Comparison of ENCODE assay signal across 8 cellular contexts in genomic region chr3:66037986-66038369, GRCh38. TPM values are rescaled to one million over a fixed set of nuclear protein-coding genes. Genes with fewer than 3 reads are reported as not detected.
DNase-seq lines count a peak whose midpoint lies in the region; ATAC-seq and TF ChIP-seq lines count a peak whose summit lies in the region.

No MANE protein-coding gene starts in this region.

- H3K9ac ChIP-seq in smooth muscle cell (ENCODE audit: low read depth): peak overlapping the region; percentile 86

- no peak for TF ChIP-seq CTCF in hepatocyte (IDR thresholded peaks at IDR 0.05; ENCODE audit: poor library complexity)
- TF ChIP-seq CTCF in smooth muscle cell (IDR thresholded peaks at IDR 0.05; ENCODE audit: borderline replicate concordance, insufficient read depth, poor library complexity, severe bottlenecking): no peak

- H3K9me3 Mint-ChIP-seq in activated T-cell treated with anti-CD3 and anti-CD28 coated beads, Interleukin-2, amount 50 U/mL, for 72 hours: peaks cover 0 to 2% of the 10 kb centered on the region in 2 donors

- H3K4me3 ChIP-seq in hepatocyte (peak overlapping the region; percentile 47), smooth muscle cell (peak overlapping the region; percentile 91)

- no peak for DNase-seq in Right ventricle myocardium superior
- DNase-seq in cardiac septum (ENCODE audit: low spot score): no peak
- DNase-seq in activated T-cell treated with anti-CD3 and anti-CD28 coated beads, Interleukin-2, amount 50 U/mL, for 72 hours: peak; percentile 31 to 43
- DNase-seq in hepatocyte (ENCODE audit: low spot score): peak; percentile 38
- no peak for DNase-seq in smooth muscle cell (lab: John Stamatoyannopoulos, UW; ENCODE audit: unreplicated experiment)
- DNase-seq in NCI-H1048 (lab: John Stamatoyannopoulos, UW): no peak

- H3K27ac Mint-ChIP-seq in activated T-cell treated with anti-CD3 and anti-CD28 coated beads, Interleukin-2, amount 50 U/mL, for 72 hours: no peak overlapping the region

- WGBS in hepatocyte (ENCODE audit: low lambda C conversion rate, missing lambda C conversion rate): 2% methylated on average over 27 of the region's 31 CpGs
- WGBS in smooth muscle cell (ENCODE audit: low lambda C conversion rate): 2% methylated on average over 31 of the region's 31 CpGs

- intact Hi-C loops in Right ventricle myocardium superior (cut with DNase I): loop anchor here (5.0 kb wide), 4 partner anchors 46 to 256 kb away; no protein-coding TSS in a partner anchor
- intact Hi-C loops in cardiac septum (cut with DNase I): loop anchor here (2.0 to 5.0 kb wide), 6 partner anchors 79 to 253 kb away; no protein-coding TSS in a partner anchor

- H3K4me2 ChIP-seq in hepatocyte (peak overlapping the region; percentile 83), smooth muscle cell (peak overlapping the region; percentile 92)

- ATAC-seq in Right ventricle myocardium superior (ENCODE audit: poor library complexity) (peak; percentile 8), HG02970 (IDR thresholded peaks at IDR 0.05; ENCODE audit: low FRiP score, unreplicated experiment) (no peak), GM19395 (IDR thresholded peaks at IDR 0.05; ENCODE audit: unreplicated experiment) (no peak)
- ATAC-seq in activated T-cell treated with anti-CD3 and anti-CD28 coated beads, Interleukin-2, amount 50 U/mL, for 72 hours (replicated peaks in 1 of 2): peak; percentile 32 to 41

- H3K4me1 Mint-ChIP-seq in activated T-cell treated with anti-CD3 and anti-CD28 coated beads, Interleukin-2, amount 50 U/mL, for 72 hours (ENCODE audit: low read depth): peaks cover 21% of the 10 kb centered on the region

- peaks cover 11% of the 10 kb centered on the region for H4K20me1 ChIP-seq in hepatocyte (ENCODE audit: insufficient read depth, poor library complexity, severe bottlenecking)
- H4K20me1 ChIP-seq in smooth muscle cell (ENCODE audit: low read depth): peaks cover 39% of the 10 kb centered on the region

- H3K9me2 ChIP-seq in hepatocyte (replicated peaks; ENCODE audit: insufficient read depth): no peaks in the 10 kb centered on the region

- H3K36me3 ChIP-seq in hepatocyte (replicated peaks; ENCODE audit: insufficient read depth, low read depth): no peaks in the 10 kb centered on the region
- no peaks in the 10 kb centered on the region for H3K36me3 ChIP-seq in smooth muscle cell (ENCODE audit: low read depth)

- peak overlapping the region; percentile 57 for H2AFZ ChIP-seq in hepatocyte
- peak overlapping the region; percentile 75 for H2AFZ ChIP-seq in smooth muscle cell (ENCODE audit: low read depth)

- H3K9me3 ChIP-seq in hepatocyte (ENCODE audit: low read depth) (no peaks in the 10 kb centered on the region), smooth muscle cell (replicated peaks; ENCODE audit: low read depth) (no peaks in the 10 kb centered on the region)

- peaks cover 75% of the 10 kb centered on the region for H3K27me3 Mint-ChIP-seq in activated T-cell treated with anti-CD3 and anti-CD28 coated beads, Interleukin-2, amount 50 U/mL, for 72 hours (ENCODE audit: low read depth)

- no peaks in the 10 kb centered on the region for H3K27me3 ChIP-seq in hepatocyte
- no peaks in the 10 kb centered on the region for H3K27me3 ChIP-seq in smooth muscle cell (ENCODE audit: low read depth)

- H3K79me2 ChIP-seq in hepatocyte: peaks cover 52% of the 10 kb centered on the region
- peaks cover 43% of the 10 kb centered on the region for H3K79me2 ChIP-seq in smooth muscle cell (ENCODE audit: low read depth)

- H3K36me3 Mint-ChIP-seq in activated T-cell treated with anti-CD3 and anti-CD28 coated beads, Interleukin-2, amount 50 U/mL, for 72 hours (ENCODE audit: insufficient read depth in 2 of 2): peaks cover 1 to 2% of the 10 kb centered on the region in 2 donors

- peak overlapping the region; percentile 86 to 91 for H3K4me3 Mint-ChIP-seq in activated T-cell treated with anti-CD3 and anti-CD28 coated beads, Interleukin-2, amount 50 U/mL, for 72 hours

- H3K27ac ChIP-seq in hepatocyte (peak overlapping the region; percentile 96), smooth muscle cell (ENCODE audit: low read depth) (peak overlapping the region; percentile 92)

- H3K4me1 ChIP-seq in hepatocyte (ENCODE audit: insufficient read depth) (peaks cover 19% of the 10 kb centered on the region), smooth muscle cell (ENCODE audit: low read depth) (peaks cover 24% of the 10 kb centered on the region)

- peaks cover 12% of the 10 kb centered on the region for H3F3A ChIP-seq in smooth muscle cell (ENCODE audit: low read depth)

RNA-seq across cellular contexts. Expression of gene MAGI1, which starts 0.7 kb away (rescaled TPM):
- total RNA-seq in Right ventricle myocardium superior: 34.1 TPM
- 69.4 TPM for total RNA-seq in cardiac septum
- under 1 TPM; 0.41 to 0.67 TPM for total RNA-seq in activated T-cell treated with anti-CD3 and anti-CD28 coated beads, Interleukin-2, amount 50 U/mL, for 72 hours
- total RNA-seq in hepatocyte: 43.5 and 47.8 TPM in 2 replicates
- 25.8 and 26.2 TPM in 2 replicates for polyA plus RNA-seq in hepatocyte
- 18.3 and 23.3 TPM in 2 replicates for total RNA-seq in smooth muscle cell
- polyA plus RNA-seq in smooth muscle cell: 9.9 and 11.4 TPM in 2 replicates

Comparison
In these comparisons a context has a peak if more than half of its experiments do, and no peak if none do; other contexts are left out.
1. ATAC-seq: peak in Right ventricle myocardium superior (single experiment) and activated T-cell treated with anti-CD3 and anti-CD28 coated beads, Interleukin-2, amount 50 U/mL, for 72 hours (2 of 2); none in HG02970 (single experiment) and GM19395 (single experiment).
2. DNase-seq: peak in activated T-cell treated with anti-CD3 and anti-CD28 coated beads, Interleukin-2, amount 50 U/mL, for 72 hours (2 of 2) and hepatocyte (single experiment); none in Right ventricle myocardium superior (single experiment), cardiac septum (single experiment), smooth muscle cell (single experiment) and NCI-H1048 (single experiment).
3. RNA of gene MAGI1, which starts 0.7 kb away (total RNA-seq): 69.4 TPM in cardiac septum (single experiment), 43.5 to 47.8 TPM in hepatocyte, 34.1 TPM in Right ventricle myocardium superior (single experiment) and 18.3 to 23.3 TPM in smooth muscle cell; 0.41 to 0.67 TPM in activated T-cell treated with anti-CD3 and anti-CD28 coated beads, Interleukin-2, amount 50 U/mL, for 72 hours; every median in the first group is over 10 times any median in the second.